Comparison of ENCODE assay signal across 7 cellular contexts in genomic region chr16:637081-638018, GRCh38. TPM values are rescaled to one million over a fixed set of nuclear protein-coding genes. Genes with fewer than 3 reads are reported as not detected.
A peak's percentile ranks its signal among the peaks of the same experiment; 100 is the strongest.
DNase-seq lines count a peak whose midpoint lies in the region; ATAC-seq and TF ChIP-seq lines count a peak whose summit lies in the region.

No MANE protein-coding gene starts in this region.

- no peaks in the 10 kb centered on the region for H3K9me3 ChIP-seq in muscle layer of colon (ENCODE audit: low read length)

- ATAC-seq in HG02970 (IDR thresholded peaks at IDR 0.05; ENCODE audit: low FRiP score, unreplicated experiment) = no peak

- H3K9ac ChIP-seq in muscle layer of colon (ENCODE audit: low read length) = no peak overlapping the region

- TF ChIP-seq CTCF in GM13977 (IDR thresholded peaks at IDR 0.05; ENCODE audit: extremely low read depth, insufficient read depth, missing control alignments) (no peak), epithelial cell of proximal tubule (conservative IDR thresholded peaks at IDR 0.05; ENCODE audit: low read depth, low read length) (no peak)

- DNase-seq in GM13977 (ENCODE audit: low spot score) (peak; percentile 100), NCI-H146 (lab: John Stamatoyannopoulos, UW) (peak; percentile 55), activated T-cell treated with anti-CD3 and anti-CD28 coated beads for 4 hours (peak; percentile 84), epithelial cell of proximal tubule (ENCODE audit: low read depth) (no peak)
- peak; percentile 79 for DNase-seq in stimulated activated CD8-positive, alpha-beta memory T cell treated with anti-CD3 and anti-CD28 coated beads, Interleukin-4, amount 100 ng/mL, for 24 hours (ENCODE audit: low read depth)

- peaks cover 8% of the 10 kb centered on the region for H3K4me1 ChIP-seq in muscle layer of colon (ENCODE audit: insufficient read depth, low read length)

- in situ Hi-C loops in GM13977 (cut with MboI; ENCODE audit: low pct_unique_long_range_greater_than_20kb, low sequenced_read_pairs, unreplicated experiment) = no loop called here

- H3K4me3 ChIP-seq in epithelial cell of proximal tubule (ENCODE audit: low read depth, low read length) = peak overlapping the region; percentile 81
- H3K4me3 ChIP-seq in muscle layer of colon (ENCODE audit: low read depth in 1 of 2, low read length in 2 of 2) = peak overlapping the region; percentile 82 to 96

- H3K27me3 ChIP-seq in muscle layer of colon (ENCODE audit: control insufficient read depth in 1 of 2, insufficient read depth in 2 of 2, low read length in 2 of 2) = peaks cover 0 to under 1% of the 10 kb centered on the region in 2 donors

- peaks cover 9% of the 10 kb centered on the region for H3K36me3 ChIP-seq in muscle layer of colon (ENCODE audit: insufficient read depth, low read length)

- peak overlapping the region; percentile 99 for H3K27ac ChIP-seq in muscle layer of colon (ENCODE audit: low read depth, low read length)

RNA-seq across cellular contexts. Expression of gene METTL26, which starts 1.2 kb away (rescaled TPM):
- total RNA-seq in epithelial cell of proximal tubule = 206 and 224 TPM in 2 replicates

RNA-seq across cellular contexts. Expression of gene MCRIP2, which starts 4.3 kb away (rescaled TPM):
- total RNA-seq in epithelial cell of proximal tubule = 58.2 and 70.3 TPM in 2 replicates

RNA-seq across cellular contexts. Expression of gene WFIKKN1, which starts 6.6 kb away (rescaled TPM):
- 0.07 TPM in 1 of 2 replicates, not detected in the other for total RNA-seq in epithelial cell of proximal tubule

RNA-seq across cellular contexts. Expression of gene WDR90, which starts 11.8 kb away (rescaled TPM):
- total RNA-seq in epithelial cell of proximal tubule = 22.0 and 45.6 TPM in 2 replicates

RNA-seq across cellular contexts. Expression of gene RHOT2, which starts 30.6 kb away (rescaled TPM):
- 73.8 and 85.8 TPM in 2 replicates for total RNA-seq in epithelial cell of proximal tubule
